Comparison of ENCODE assay signal across 8 cellular contexts in the genomic region with DNA sequence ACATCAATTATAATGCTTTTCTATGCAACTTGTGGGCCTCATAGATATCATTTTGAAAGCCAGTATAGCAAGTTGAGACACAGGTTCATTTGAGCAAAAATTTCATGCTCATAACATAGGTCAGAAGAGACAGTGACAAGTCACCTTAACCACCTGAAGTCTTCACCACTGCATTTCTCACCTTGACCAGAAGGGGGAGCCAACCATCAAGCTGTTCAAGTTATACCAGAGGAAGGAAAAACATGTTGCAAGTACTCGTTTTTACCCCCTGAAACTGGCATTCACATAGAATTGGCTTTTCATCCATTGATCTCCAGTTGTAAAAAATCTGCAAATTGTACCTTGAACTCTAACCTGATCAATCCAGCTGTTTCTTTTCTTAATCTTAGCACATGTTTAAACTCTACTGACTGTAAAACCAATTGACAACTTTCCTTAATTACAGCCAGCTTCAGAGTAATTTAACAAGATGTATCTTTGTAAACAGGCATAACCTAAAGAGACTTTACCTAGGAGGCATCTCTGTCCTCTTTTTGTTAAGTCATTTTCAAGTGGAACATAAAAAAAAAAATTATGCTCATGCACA. TPM values are rescaled to one million over a fixed set of nuclear protein-coding genes. Genes with fewer than 3 reads are reported as not detected.
DNase-seq lines count a peak whose midpoint lies in the region; ATAC-seq and TF ChIP-seq lines count a peak whose summit lies in the region.

No MANE protein-coding gene starts in this region.

- ATAC-seq in GM21390 (IDR thresholded peaks at IDR 0.05; ENCODE audit: unreplicated experiment) (peak; percentile 88), RWPE2 (ENCODE audit: low read depth) (peak; percentile 74)

- H3K4me3 ChIP-seq in RWPE2 (ENCODE audit: severe bottlenecking) (no peak overlapping the region), uterus (no peak overlapping the region)

- H3K36me3 ChIP-seq in RWPE2 (ENCODE audit: low read depth), result no peaks in the 10 kb centered on the region
- H3K36me3 ChIP-seq in uterus, result no peaks in the 10 kb centered on the region

- no peaks in the 10 kb centered on the region for H3K27me3 ChIP-seq in RWPE2 (ENCODE audit: insufficient read depth, poor library complexity, severe bottlenecking)
- H3K27me3 ChIP-seq in uterus, result no peaks in the 10 kb centered on the region

- no peaks in the 10 kb centered on the region for H3K9me3 Mint-ChIP-seq in progenitor cell of endocrine pancreas (ENCODE audit: low read depth)

- no peaks in the 10 kb centered on the region for H3K9me3 ChIP-seq in RWPE2 (ENCODE audit: severe bottlenecking)
- H3K9me3 ChIP-seq in uterus, result no peaks in the 10 kb centered on the region

- intact Hi-C loops in uterus (cut with DNase I; ENCODE audit: low total_unique reads), result no loop called here

- no peaks in the 10 kb centered on the region for H3K36me3 Mint-ChIP-seq in progenitor cell of endocrine pancreas (ENCODE audit: insufficient read depth)

- TF ChIP-seq CTCF in RWPE2 (IDR thresholded peaks at IDR 0.05; ENCODE audit: poor library complexity, severe bottlenecking), result peak; percentile 97
- peak; percentile 96 for TF ChIP-seq CTCF in progenitor cell of endocrine pancreas (IDR thresholded peaks at IDR 0.05; ENCODE audit: unreplicated experiment)
- TF ChIP-seq CTCF in uterus (IDR thresholded peaks at IDR 0.05), result peak; percentile 77 to 88 (median 80)

- H3K4me1 ChIP-seq in RWPE2 (ENCODE audit: insufficient read depth, poor library complexity, severe bottlenecking) (peaks cover 8% of the 10 kb centered on the region), uterus (no peaks in the 10 kb centered on the region)

- TF ChIP-seq POLR2A in uterus (IDR thresholded peaks at IDR 0.05), result no peak

- H3K27ac ChIP-seq in RWPE2 (ENCODE audit: poor library complexity, severe bottlenecking) (no peak overlapping the region), uterus (no peak overlapping the region)

- DNase-seq in DMS 273 treated with DMSO at 0.1 percent for 48 hours (lab: John Stamatoyannopoulos, UW) (peak; percentile 19), KG1 (lab: John Stamatoyannopoulos, UW) (peak; percentile 70), RWPE2 (ENCODE audit: low spot score) (no peak), globus pallidus (ENCODE audit: low spot score) (peak; percentile 84), progenitor cell of endocrine pancreas (ENCODE audit: low spot score, unreplicated experiment) (peak; percentile 71), uterus (peak; percentile 48 to 72)
- DNase-seq in activated effector memory CD4-positive, alpha-beta T cell treated with Interleukin-2 at 50 U/mL for 16 hours, result peak; percentile 59

- H3K27ac Mint-ChIP-seq in progenitor cell of endocrine pancreas, result no peak overlapping the region

- no peak overlapping the region for H3K4me3 Mint-ChIP-seq in progenitor cell of endocrine pancreas (ENCODE audit: low read depth)

- H3K4me1 Mint-ChIP-seq in progenitor cell of endocrine pancreas (ENCODE audit: low read depth), result peaks cover 20% of the 10 kb centered on the region

- H3K27me3 Mint-ChIP-seq in progenitor cell of endocrine pancreas, result no peaks in the 10 kb centered on the region

RNA-seq across cellular contexts. Expression of a gene that starts 1.4 kb away (rescaled TPM):
- total RNA-seq in progenitor cell of endocrine pancreas, result not detected in 2 replicates
- under 1 TPM in 1 of 4 donors, not detected in 3; 0.24 TPM for total RNA-seq in uterus

RNA-seq across cellular contexts. Expression of a gene that starts 36.2 kb away (rescaled TPM):
- 48.5 and 55.4 TPM in 2 replicates for total RNA-seq in progenitor cell of endocrine pancreas
- 100 to 1,000 TPM in 3 of 4 donors, 10 to 100 TPM in 1; 86.8 to 143 (median 120) TPM for total RNA-seq in uterus

RNA-seq across cellular contexts. Expression of a gene that starts 40.8 kb away (rescaled TPM):
- 76.2 and 86.9 TPM in 2 replicates for total RNA-seq in progenitor cell of endocrine pancreas
- 100 to 1,000 TPM in 2 of 4 donors, 10 to 100 TPM in 2; 62.9 to 122 (median 91.0) TPM for total RNA-seq in uterus
